ENCODE assay signal across 20 cellular contexts in the genomic region with DNA sequence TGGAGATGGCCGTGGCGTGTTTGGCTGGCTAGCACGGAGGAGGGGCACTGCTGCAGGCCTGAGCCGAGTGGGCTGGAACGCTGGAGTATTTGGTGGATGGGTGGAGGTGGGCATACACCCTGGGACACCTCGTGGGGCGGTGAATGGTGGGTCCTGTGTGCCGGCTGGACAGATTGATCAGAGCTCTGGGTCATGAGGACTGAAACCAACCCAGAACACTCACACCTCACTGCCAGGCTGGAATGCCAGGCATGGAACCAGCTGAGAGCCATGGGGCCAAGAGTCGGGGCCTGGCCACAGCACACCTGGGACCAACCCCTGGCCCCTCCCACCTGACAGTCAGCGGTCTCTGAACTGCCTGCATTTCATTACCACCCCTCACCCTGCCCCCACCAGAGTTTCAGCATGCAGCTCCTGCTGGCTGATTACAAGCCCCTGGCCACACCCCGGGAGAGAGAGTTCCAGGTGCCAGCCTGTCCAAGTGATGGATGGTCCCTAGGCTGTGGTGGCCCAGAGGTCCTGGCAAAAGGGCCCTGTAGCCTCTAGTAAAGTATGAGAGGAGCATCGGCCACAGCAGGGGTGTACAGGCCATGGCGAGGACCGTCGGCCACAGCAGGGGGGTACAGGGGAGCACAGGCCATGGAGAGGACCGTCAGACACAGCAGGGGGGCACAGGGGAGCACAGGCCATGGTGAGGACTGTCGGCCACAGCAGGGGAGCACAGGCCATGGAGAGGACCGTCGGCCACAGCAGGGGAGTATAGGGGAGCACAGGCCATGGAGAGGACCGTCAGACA. TPM values are rescaled to one million over a fixed set of nuclear protein-coding genes. Genes with fewer than 3 reads are reported as not detected.
DNase-seq lines count a peak whose midpoint lies in the region; ATAC-seq and TF ChIP-seq lines count a peak whose summit lies in the region.
"Had no signal": no experiment of that assay in that cellular context is flagged by ENCODE, and none has a peak within 500 bp of the region (broad histone marks: within the 10 kb centered on the region; RNA-seq: fewer than 3 reads in every experiment).

No MANE protein-coding gene starts in this region.

- no peak overlapping the region for H2AFZ ChIP-seq in GM23338
- no peak overlapping the region for H2AFZ ChIP-seq in MM.1S (ENCODE audit: low read length)

- H3K9me3 Mint-ChIP-seq in GM23338, result peaks cover 5% of the 10 kb centered on the region; the same call in 2 of the 3 replicates
- no peaks in the 10 kb centered on the region for H3K9me3 Mint-ChIP-seq in endothelial cell (ENCODE audit: unreplicated experiment)
- H3K9me3 Mint-ChIP-seq: CD4-positive, alpha-beta T cell had no signal

- peaks cover 7% of the 10 kb centered on the region for H3F3A ChIP-seq in GM23338 (replicated peaks; ENCODE audit: low read depth)
- H3F3A ChIP-seq in MM.1S (ENCODE audit: insufficient read depth, low read length), result no peaks in the 10 kb centered on the region

- H3K36me3 Mint-ChIP-seq in GM23338 (ENCODE audit: low read depth) (no peaks in the 10 kb centered on the region; the same call in 2 of the 3 replicates), endothelial cell (ENCODE audit: low read depth, unreplicated experiment) (no peaks in the 10 kb centered on the region)

- H4K20me1 ChIP-seq in GM23338 (replicated peaks; ENCODE audit: insufficient read depth), result no peaks in the 10 kb centered on the region
- no peaks in the 10 kb centered on the region for H4K20me1 ChIP-seq in MM.1S (ENCODE audit: insufficient read depth, low read length)

- no peak for TF ChIP-seq CTCF in GM23338 (conservative IDR thresholded peaks at IDR 0.05; ENCODE audit: low read depth in 2 of 2)
- no peak for TF ChIP-seq CTCF in endothelial cell (IDR thresholded peaks at IDR 0.05; ENCODE audit: unreplicated experiment)
- no peak for TF ChIP-seq CTCF in omental fat pad (IDR thresholded peaks at IDR 0.05)
- TF ChIP-seq CTCF in MM.1S (IDR thresholded peaks at IDR 0.05; ENCODE audit: low read length), result no peak

- H3K79me2 ChIP-seq in GM23338 (replicated peaks; ENCODE audit: insufficient read depth) (no peaks in the 10 kb centered on the region), MM.1S (ENCODE audit: low read length) (no peaks in the 10 kb centered on the region)

- H3K4me2 ChIP-seq in GM23338 (no peak overlapping the region), MM.1S (ENCODE audit: low read depth, low read length) (no peak overlapping the region)

- no peak overlapping the region for H3K9ac ChIP-seq in MM.1S (ENCODE audit: low read length)

- H3K27ac ChIP-seq in GM23338 (ENCODE audit: low read depth) (no peak overlapping the region), MM.1S (ENCODE audit: low read length) (no peak overlapping the region)

- H3K4me3 ChIP-seq in GM23338, result no peak overlapping the region
- H3K4me3 ChIP-seq in MM.1S (ENCODE audit: low read length), result no peak overlapping the region

- H3K4me1 Mint-ChIP-seq in GM23338 (peaks cover 11% of the 10 kb centered on the region), endothelial cell (ENCODE audit: unreplicated experiment) (no peaks in the 10 kb centered on the region)

- no peaks in the 10 kb centered on the region for H3K4me1 ChIP-seq in GM23338 (ENCODE audit: insufficient read depth)
- H3K4me1 ChIP-seq in MM.1S (ENCODE audit: low read length), result peaks cover 13% of the 10 kb centered on the region

- H3K4me3 Mint-ChIP-seq in GM23338, result peak overlapping the region; percentile 3; the same call in 1 of the 3 replicates
- H3K4me3 Mint-ChIP-seq in endothelial cell (ENCODE audit: unreplicated experiment), result no peak overlapping the region
- H3K4me3 Mint-ChIP-seq: CD4-positive, alpha-beta T cell; T-helper 17 cell had no signal

- H3K9me3 ChIP-seq in MM.1S (replicated peaks; ENCODE audit: insufficient read depth, low read length), result no peaks in the 10 kb centered on the region

- peaks cover 24% of the 10 kb centered on the region for H3K27me3 Mint-ChIP-seq in GM23338 (ENCODE audit: insufficient read depth, low read depth, poor library complexity)
- H3K27me3 Mint-ChIP-seq in endothelial cell (ENCODE audit: unreplicated experiment), result peaks cover 8% of the 10 kb centered on the region

- no peak overlapping the region for H3K27ac Mint-ChIP-seq in GM23338
- no peak overlapping the region for H3K27ac Mint-ChIP-seq in endothelial cell (ENCODE audit: unreplicated experiment)
- H3K27ac Mint-ChIP-seq: CD4-positive, alpha-beta T cell; T-helper 17 cell had no signal

- H3K36me3 ChIP-seq in GM23338 (ENCODE audit: insufficient read depth), result no peaks in the 10 kb centered on the region
- no peaks in the 10 kb centered on the region for H3K36me3 ChIP-seq in MM.1S (replicated peaks; ENCODE audit: insufficient read depth, low read length)

- no peak for ATAC-seq in activated CD4-positive, CD25-positive, alpha-beta regulatory T cell treated with anti-CD3 and anti-CD28 coated beads, Interleukin-2, amount 50 U/mL, for 24 hours
- ATAC-seq in GM23338, result no peak
- no peak for ATAC-seq in omental fat pad (ENCODE audit: low FRiP score)
- ATAC-seq: Panc1, T-helper 17 cell had no signal

- H3K27me3 ChIP-seq in GM23338 (ENCODE audit: insufficient read depth), result peaks cover 17% of the 10 kb centered on the region
- peaks cover 82% of the 10 kb centered on the region for H3K27me3 ChIP-seq in MM.1S (replicated peaks; ENCODE audit: insufficient read depth, low read length)

- no peaks in the 10 kb centered on the region for H3K9me2 ChIP-seq in GM23338 (ENCODE audit: insufficient read depth)
- H3K9me2 ChIP-seq in MM.1S (replicated peaks; ENCODE audit: insufficient read depth, low read length), result no peaks in the 10 kb centered on the region

- peak; percentile 24 for DNase-seq in activated CD4-positive, CD25-positive, alpha-beta regulatory T cell treated with anti-CD3 and anti-CD28 coated beads, Interleukin-2, amount 50 U/mL, for 72 hours
- peak; percentile 19 for DNase-seq in GM23338 (ENCODE audit: low spot score)
- peak; percentile 2 for DNase-seq in endothelial cell (ENCODE audit: low spot score)
- DNase-seq in omental fat pad (ENCODE audit: low spot score), result peak; percentile 14
- DNase-seq in COLO668 (lab: John Stamatoyannopoulos, UW; ENCODE audit: unreplicated experiment), result no peak
- DNase-seq in NK-92 treated with Interleukin-12 subunit alpha and Interleukin-12 subunit beta, amount 100 ng/mL, for 24 hours (lab: John Stamatoyannopoulos, UW), result no peak
- no peak for DNase-seq in MM.1S
- DNase-seq: CD4-positive, alpha-beta T cell; central memory CD4-positive, alpha-beta T cell; EL; islet precursor cell; Kasumi-1; NCI-H146 had no signal

TF ChIP-seq in GM23338, 12 proteins besides CTCF, POLR2A, EP300 and RAD21:
- TF ChIP-seq REST (IDR thresholded peaks at IDR 0.05; ENCODE audit: unreplicated experiment) (no peak), STAT1 (IDR thresholded peaks at IDR 0.05; ENCODE audit: unreplicated experiment) (no peak), JUNB (IDR thresholded peaks at IDR 0.05; ENCODE audit: unreplicated experiment) (no peak), EZH2 (IDR thresholded peaks at IDR 0.05; ENCODE audit: low read depth, unreplicated experiment) (no peak)

RNA-seq across cellular contexts. Expression of gene NPBWR2, which starts 3.3 kb away (rescaled TPM):
- total RNA-seq in GM23338 (2014; rRNA removed; shearing (Covaris generic)), result not detected in 2 replicates
- not detected in 2 replicates for polyA plus RNA-seq in GM23338 (2016; fragmentation: Nextera tagmentation; extraction: Ambion mirVana)
- total RNA-seq in endothelial cell (ENCODE audit: unreplicated experiment) (not detected), omental fat pad (not detected)
- total RNA-seq: glomerular endothelial cell, NCI-H460, pulmonary artery endothelial cell, T-helper 17 cell, urinary bladder had no signal
- polyA plus RNA-seq: urinary bladder had no signal

RNA-seq across cellular contexts. Expression of gene LKAAEAR1, which starts 19.9 kb away (rescaled TPM):
- 1.1 TPM in 1 of 2 replicates, not detected in the other for total RNA-seq in GM23338 (2014; rRNA removed; shearing (Covaris generic))
- polyA plus RNA-seq in GM23338 (2016; fragmentation: Nextera tagmentation; extraction: Ambion mirVana), result 1.8 and 2.4 TPM in 2 replicates
- not detected for total RNA-seq in endothelial cell (ENCODE audit: unreplicated experiment)
- total RNA-seq in omental fat pad, result under 1 TPM in 1 of 4 donors, not detected in 3; 0.65 TPM
- total RNA-seq: NCI-H460, pulmonary artery endothelial cell, T-helper 17 cell, urinary bladder had no signal

RNA-seq across cellular contexts. Expression of gene OPRL1, which starts 24.2 kb away (rescaled TPM):
- total RNA-seq in GM23338 (2014; rRNA removed; shearing (Covaris generic)), result 0.74 and 1.1 TPM in 2 replicates
- 0.24 and 0.27 TPM in 2 replicates for polyA plus RNA-seq in GM23338 (2016; fragmentation: Nextera tagmentation; extraction: Ambion mirVana)
- total RNA-seq in endothelial cell (ENCODE audit: unreplicated experiment) (10.2 TPM), omental fat pad (1 to 10 TPM in 3 of 4 donors, under 1 TPM in 1; 0.96 to 4.4 (median 1.4) TPM)

RNA-seq across cellular contexts. Expression of gene RGS19, which starts 24.8 kb away (rescaled TPM):
- total RNA-seq in GM23338 (2014; rRNA removed; shearing (Covaris generic)), result 15.0 and 19.7 TPM in 2 replicates
- polyA plus RNA-seq in GM23338 (2016; fragmentation: Nextera tagmentation; extraction: Ambion mirVana), result 12.5 and 13.1 TPM in 2 replicates
- total RNA-seq in endothelial cell (ENCODE audit: unreplicated experiment) (26.2 TPM), omental fat pad (10 to 100 TPM; 14.0 to 45.1 (median 29.3) TPM)

RNA-seq across cellular contexts. Expression of gene TCEA2, which starts 41.1 kb away (rescaled TPM):
- total RNA-seq in GM23338 (2014; rRNA removed; shearing (Covaris generic)), result 15.0 and 21.0 TPM in 2 replicates
- 54.4 and 58.9 TPM in 2 replicates for polyA plus RNA-seq in GM23338 (2016; fragmentation: Nextera tagmentation; extraction: Ambion mirVana)
- total RNA-seq in endothelial cell (ENCODE audit: unreplicated experiment) (123 TPM), omental fat pad (10 to 100 TPM; 20.5 to 34.8 (median 23.4) TPM)

Comparison
In these comparisons a context has a peak if more than half of its experiments do, and no peak if none do; other contexts are left out.
1. DNase-seq: peak in activated CD4-positive, CD25-positive, alpha-beta regulatory T cell treated with anti-CD3 and anti-CD28 coated beads, Interleukin-2, amount 50 U/mL, for 72 hours (single experiment), GM23338 (single experiment), endothelial cell (single experiment) and omental fat pad (single experiment); none in COLO668 (single experiment), NK-92 treated with Interleukin-12 subunit alpha and Interleukin-12 subunit beta, amount 100 ng/mL, for 24 hours (single experiment) and MM.1S (single experiment).